ENCODE assay signal across 2 cellular contexts in the genomic region with DNA sequence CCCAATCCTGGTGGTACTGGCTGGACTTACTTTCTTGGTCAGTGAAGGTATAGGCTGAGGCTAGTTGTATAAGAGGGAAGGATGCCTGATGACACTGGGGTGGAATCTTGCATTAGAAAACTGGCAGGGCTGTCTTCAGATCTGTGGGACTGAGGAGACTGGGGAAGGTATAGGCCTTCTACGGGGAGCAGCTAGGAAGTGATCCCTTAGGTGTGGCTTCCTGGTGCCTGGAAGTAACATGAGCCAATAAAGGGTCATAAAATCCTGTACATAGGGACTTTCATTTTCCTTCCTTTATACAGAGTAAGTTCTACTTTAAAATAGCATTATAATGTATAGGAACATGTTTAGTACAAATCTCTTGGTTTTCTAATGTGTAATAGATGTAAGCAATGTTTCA.
TF ChIP-seq lines count a peak whose summit lies in the region.

No MANE protein-coding gene starts in this region.

TF ChIP-seq in GM12878, 131 proteins besides CTCF, POLR2A, EP300 and RAD21:
- TF ChIP-seq RELA (IDR thresholded peaks at IDR 0.05; ENCODE audit: borderline replicate concordance, partially characterized antibody): no peak
TF ChIP-seq in GM12878: peak in this region for 0.

TF ChIP-seq in GM23338, 12 proteins besides CTCF, POLR2A, EP300 and RAD21:
- TF ChIP-seq, protein P1, sequence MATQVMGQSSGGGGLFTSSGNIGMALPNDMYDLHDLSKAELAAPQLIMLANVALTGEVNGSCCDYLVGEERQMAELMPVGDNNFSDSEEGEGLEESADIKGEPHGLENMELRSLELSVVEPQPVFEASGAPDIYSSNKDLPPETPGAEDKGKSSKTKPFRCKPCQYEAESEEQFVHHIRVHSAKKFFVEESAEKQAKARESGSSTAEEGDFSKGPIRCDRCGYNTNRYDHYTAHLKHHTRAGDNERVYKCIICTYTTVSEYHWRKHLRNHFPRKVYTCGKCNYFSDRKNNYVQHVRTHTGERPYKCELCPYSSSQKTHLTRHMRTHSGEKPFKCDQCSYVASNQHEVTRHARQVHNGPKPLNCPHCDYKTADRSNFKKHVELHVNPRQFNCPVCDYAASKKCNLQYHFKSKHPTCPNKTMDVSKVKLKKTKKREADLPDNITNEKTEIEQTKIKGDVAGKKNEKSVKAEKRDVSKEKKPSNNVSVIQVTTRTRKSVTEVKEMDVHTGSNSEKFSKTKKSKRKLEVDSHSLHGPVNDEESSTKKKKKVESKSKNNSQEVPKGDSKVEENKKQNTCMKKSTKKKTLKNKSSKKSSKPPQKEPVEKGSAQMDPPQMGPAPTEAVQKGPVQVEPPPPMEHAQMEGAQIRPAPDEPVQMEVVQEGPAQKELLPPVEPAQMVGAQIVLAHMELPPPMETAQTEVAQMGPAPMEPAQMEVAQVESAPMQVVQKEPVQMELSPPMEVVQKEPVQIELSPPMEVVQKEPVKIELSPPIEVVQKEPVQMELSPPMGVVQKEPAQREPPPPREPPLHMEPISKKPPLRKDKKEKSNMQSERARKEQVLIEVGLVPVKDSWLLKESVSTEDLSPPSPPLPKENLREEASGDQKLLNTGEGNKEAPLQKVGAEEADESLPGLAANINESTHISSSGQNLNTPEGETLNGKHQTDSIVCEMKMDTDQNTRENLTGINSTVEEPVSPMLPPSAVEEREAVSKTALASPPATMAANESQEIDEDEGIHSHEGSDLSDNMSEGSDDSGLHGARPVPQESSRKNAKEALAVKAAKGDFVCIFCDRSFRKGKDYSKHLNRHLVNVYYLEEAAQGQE (IDR thresholded peaks at IDR 0.05; ENCODE audit: unreplicated experiment): no peak
- TF ChIP-seq ZNF331 (CRISPR knock-in tag; IDR thresholded peaks at IDR 0.05; ENCODE audit: low read depth): no peak
